In genomic region chr2:231617059-231617926, GRCh38 we compare ENCODE assay signal across 1 cellular context.
TF ChIP-seq lines count a peak whose summit lies in the region.

No MANE protein-coding gene starts in this region.

TF ChIP-seq in IMR-90, 13 proteins besides CTCF, POLR2A, EP300 and RAD21:
- TF ChIP-seq MAFK (IDR thresholded peaks at IDR 0.05; ENCODE audit: low read depth, low read length) (no peak), SMC3 (IDR thresholded peaks at IDR 0.05; ENCODE audit: low read depth, low read length) (no peak), MXI1 (IDR thresholded peaks at IDR 0.05; ENCODE audit: borderline replicate concordance, low read depth, low read length) (no peak), CHD1 (IDR thresholded peaks at IDR 0.05; ENCODE audit: low read depth, low read length) (no peak), ELK1 (IDR thresholded peaks at IDR 0.05; ENCODE audit: borderline replicate concordance, low read depth, low read length) (no peak)
TF ChIP-seq in IMR-90: peak in this region for 0.
